ENCODE assay signal across 2 cellular contexts in the genomic region with DNA sequence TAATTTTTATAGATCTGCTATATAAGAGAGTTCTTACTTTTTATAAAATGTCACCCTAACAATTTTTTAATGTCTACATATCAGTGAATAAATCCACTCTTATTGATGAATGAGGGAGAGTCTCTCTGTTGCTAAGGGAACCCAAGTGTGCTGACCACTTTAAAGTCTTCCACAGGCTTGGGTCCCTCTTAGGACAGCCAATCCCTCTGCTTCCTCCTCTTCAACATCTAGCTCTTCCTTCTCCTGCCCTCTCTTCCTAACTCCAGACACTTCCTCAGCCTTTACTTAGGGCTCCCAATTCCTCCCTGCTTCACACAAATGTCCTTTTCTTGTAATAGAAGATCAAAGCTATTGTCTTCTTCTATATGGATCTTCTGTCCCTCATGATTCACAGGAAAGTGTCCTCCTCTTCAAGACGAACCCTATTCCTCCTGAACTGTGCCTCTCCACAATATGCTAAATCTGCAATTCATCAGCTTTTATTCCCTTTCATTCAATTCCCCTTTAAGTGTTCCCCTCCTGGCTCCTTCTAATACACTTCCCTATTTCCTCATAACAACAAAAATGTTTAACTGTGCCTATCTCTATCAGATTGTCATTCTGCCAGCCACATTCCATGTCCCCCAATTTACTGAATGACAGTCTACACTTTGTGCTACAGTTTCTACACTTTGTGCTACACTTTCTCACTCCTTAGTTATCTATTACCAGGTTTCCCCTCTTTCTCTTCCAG.
TF ChIP-seq lines count a peak whose summit lies in the region.

No MANE protein-coding gene starts in this region.

TF ChIP-seq in A549, 52 proteins besides CTCF, POLR2A, EP300 and RAD21 (continued from another document):
- TF ChIP-seq, protein P1, sequence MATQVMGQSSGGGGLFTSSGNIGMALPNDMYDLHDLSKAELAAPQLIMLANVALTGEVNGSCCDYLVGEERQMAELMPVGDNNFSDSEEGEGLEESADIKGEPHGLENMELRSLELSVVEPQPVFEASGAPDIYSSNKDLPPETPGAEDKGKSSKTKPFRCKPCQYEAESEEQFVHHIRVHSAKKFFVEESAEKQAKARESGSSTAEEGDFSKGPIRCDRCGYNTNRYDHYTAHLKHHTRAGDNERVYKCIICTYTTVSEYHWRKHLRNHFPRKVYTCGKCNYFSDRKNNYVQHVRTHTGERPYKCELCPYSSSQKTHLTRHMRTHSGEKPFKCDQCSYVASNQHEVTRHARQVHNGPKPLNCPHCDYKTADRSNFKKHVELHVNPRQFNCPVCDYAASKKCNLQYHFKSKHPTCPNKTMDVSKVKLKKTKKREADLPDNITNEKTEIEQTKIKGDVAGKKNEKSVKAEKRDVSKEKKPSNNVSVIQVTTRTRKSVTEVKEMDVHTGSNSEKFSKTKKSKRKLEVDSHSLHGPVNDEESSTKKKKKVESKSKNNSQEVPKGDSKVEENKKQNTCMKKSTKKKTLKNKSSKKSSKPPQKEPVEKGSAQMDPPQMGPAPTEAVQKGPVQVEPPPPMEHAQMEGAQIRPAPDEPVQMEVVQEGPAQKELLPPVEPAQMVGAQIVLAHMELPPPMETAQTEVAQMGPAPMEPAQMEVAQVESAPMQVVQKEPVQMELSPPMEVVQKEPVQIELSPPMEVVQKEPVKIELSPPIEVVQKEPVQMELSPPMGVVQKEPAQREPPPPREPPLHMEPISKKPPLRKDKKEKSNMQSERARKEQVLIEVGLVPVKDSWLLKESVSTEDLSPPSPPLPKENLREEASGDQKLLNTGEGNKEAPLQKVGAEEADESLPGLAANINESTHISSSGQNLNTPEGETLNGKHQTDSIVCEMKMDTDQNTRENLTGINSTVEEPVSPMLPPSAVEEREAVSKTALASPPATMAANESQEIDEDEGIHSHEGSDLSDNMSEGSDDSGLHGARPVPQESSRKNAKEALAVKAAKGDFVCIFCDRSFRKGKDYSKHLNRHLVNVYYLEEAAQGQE (IDR thresholded peaks at IDR 0.05), result no peak
TF ChIP-seq in A549: peak in this region for 1.

TF ChIP-seq in HEK293, 187 proteins besides CTCF, POLR2A, EP300 and RAD21 (continued from another document):
- no peak for TF ChIP-seq ZNF654 (tag by site-specific recombination; IDR thresholded peaks at IDR 0.05; ENCODE audit: low read depth)
- peak; percentile 43 for TF ChIP-seq PRDM1 (tag by site-specific recombination; IDR thresholded peaks at IDR 0.05)
